13 cellular contexts compared by ENCODE assay signal in genomic region chr12:52120951-52121847, GRCh38. TPM values are rescaled to one million over a fixed set of nuclear protein-coding genes. Genes with fewer than 3 reads are reported as not detected.
DNase-seq lines count a peak whose midpoint lies in the region; ATAC-seq and TF ChIP-seq lines count a peak whose summit lies in the region.
"Had no signal": no experiment of that assay in that cellular context is flagged by ENCODE, and none has a peak within 500 bp of the region (broad histone marks: within the 10 kb centered on the region; RNA-seq: fewer than 3 reads in every experiment).

No MANE protein-coding gene starts in this region.

- no peak overlapping the region for H3K27ac ChIP-seq in KMS-11
- no peak overlapping the region for H3K27ac ChIP-seq in tibial nerve
- H3K27ac ChIP-seq: GM23248, thoracic aorta had no signal

- H3K9me3 ChIP-seq in tibial nerve: no peaks in the 10 kb centered on the region
- H3K9me3 ChIP-seq: mucosa of descending colon, thoracic aorta had no signal

- no peak for TF ChIP-seq EP300 in tibial nerve (IDR thresholded peaks at IDR 0.05)

- DNase-seq in EL: peak; percentile 33
- DNase-seq in cerebellum (ENCODE audit: low spot score): peak; percentile 0
- DNase-seq in sciatic nerve (ENCODE audit: low spot score): no peak
- DNase-seq in tibial nerve (ENCODE audit: low spot score in 2 of 2): no peak
- DNase-seq in NCI-H524 (lab: John Stamatoyannopoulos, UW): no peak
- no peak for DNase-seq in putamen (ENCODE audit: low spot score)

- 66 to 72% methylated on average over 18 to 20 of the region's 20 CpGs for WGBS in tibial nerve, 2 donors

- H3K27me3 ChIP-seq in KMS-11 (ENCODE audit: insufficient read depth, low read depth) (peaks cover 5% of the 10 kb centered on the region; the same call in 1 of the 2 replicates), tibial nerve (peaks cover 0 to 14% of the 10 kb centered on the region in 2 donors)

- no peaks in the 10 kb centered on the region for H4K20me1 ChIP-seq in KMS-11 (ENCODE audit: insufficient read depth)

- H3K36me3 ChIP-seq in KMS-11 (ENCODE audit: insufficient read depth): no peaks in the 10 kb centered on the region
- H3K36me3 ChIP-seq in tibial nerve: no peaks in the 10 kb centered on the region
- H3K36me3 ChIP-seq: thoracic aorta had no signal

- TF ChIP-seq POLR2A in tibial nerve (IDR thresholded peaks at IDR 0.05): no peak

- H3K4me1 ChIP-seq in KMS-11 (ENCODE audit: low read depth, poor library complexity, severe bottlenecking) (peaks cover 58% of the 10 kb centered on the region), tibial nerve (peaks cover 0 to 9% (median 3%) of the 10 kb centered on the region in 4 donors)

- no peak overlapping the region for H3K9ac ChIP-seq in KMS-11
- H3K9ac ChIP-seq: GM23248 had no signal

- H3K4me3 ChIP-seq in KMS-11 (IDR thresholded peaks at IDR 0.05; ENCODE audit: insufficient read depth, low read depth, low read length): no peak overlapping the region
- H3K4me3 ChIP-seq in tibial nerve: no peak overlapping the region
- H3K4me3 ChIP-seq: GM23248, mucosa of descending colon, thoracic aorta had no signal

- no peaks in the 10 kb centered on the region for H3K79me2 ChIP-seq in KMS-11 (ENCODE audit: insufficient read depth, low read depth)

- TF ChIP-seq CTCF in KMS-11 (conservative IDR thresholded peaks at IDR 0.05; ENCODE audit: low read depth, low read length) (no peak), tibial nerve (IDR thresholded peaks at IDR 0.05) (no peak)

- 0 out of 2 replicates have a peak overlapping the region, but pooled peaks have one; percentile 11 for H2AFZ ChIP-seq in KMS-11 (ENCODE audit: low read depth)
- H2AFZ ChIP-seq: GM23248 had no signal

- intact Hi-C loops in sciatic nerve (cut with DNase I): no loop called here

- peak overlapping the region; percentile 19; the same call in 1 of the 2 replicates for H3K4me2 ChIP-seq in KMS-11

- ATAC-seq in sciatic nerve: peak; percentile 40

RNA-seq across cellular contexts. Expression of gene SMIM41, which starts 41.7 kb away (rescaled TPM):
- 0.18 TPM for total RNA-seq in cerebellum
- total RNA-seq in sciatic nerve: 12.4 TPM
- 10 to 100 TPM; 16.5 to 78.7 (median 39.3) TPM for total RNA-seq in tibial nerve
- total RNA-seq: CD8-positive, alpha-beta memory T cell; frontal cortex; GM23248; kidney epithelial cell had no signal

RNA-seq across cellular contexts. Expression of gene ATG101, which starts 51.4 kb away (rescaled TPM):
- total RNA-seq in cerebellum (12.8 TPM), sciatic nerve (28.2 TPM), tibial nerve (10 to 100 TPM; 32.6 to 49.6 (median 37.5) TPM)

Comparison
In these comparisons a context has a peak if more than half of its experiments do, and no peak if none do; other contexts are left out.
1. DNase-seq: peak in EL (single experiment) and cerebellum (single experiment); none in sciatic nerve (single experiment), tibial nerve (0 of 2), NCI-H524 (0 of 2) and putamen (single experiment).
2. RNA of gene SMIM41, which starts 41.7 kb away (total RNA-seq): 16.5 to 78.7 TPM in tibial nerve and 12.4 TPM in sciatic nerve (single experiment); 0.18 TPM in cerebellum (single experiment); every median in the first group is over 10 times any median in the second.